In genomic region chr20:36435799-36436541, GRCh38 we compare ENCODE assay signal across 1 cellular context.
TF ChIP-seq lines count a peak whose summit lies in the region.

No MANE protein-coding gene starts in this region.

TF ChIP-seq in K562, 482 proteins besides CTCF, POLR2A, EP300 and RAD21 (continued from another document and continues in another):
- no peak for TF ChIP-seq CEBPG (CRISPR knock-in tag; IDR thresholded peaks at IDR 0.05)
- TF ChIP-seq CEBPG (tag; conservative IDR thresholded peaks at IDR 0.05 in 1 of 2, IDR thresholded peaks at IDR 0.05 in 1 of 2) = no peak
- peak; percentile 82 for TF ChIP-seq MEIS2 (IDR thresholded peaks at IDR 0.05; ENCODE audit: partially characterized antibody)
- TF ChIP-seq, protein P1, sequence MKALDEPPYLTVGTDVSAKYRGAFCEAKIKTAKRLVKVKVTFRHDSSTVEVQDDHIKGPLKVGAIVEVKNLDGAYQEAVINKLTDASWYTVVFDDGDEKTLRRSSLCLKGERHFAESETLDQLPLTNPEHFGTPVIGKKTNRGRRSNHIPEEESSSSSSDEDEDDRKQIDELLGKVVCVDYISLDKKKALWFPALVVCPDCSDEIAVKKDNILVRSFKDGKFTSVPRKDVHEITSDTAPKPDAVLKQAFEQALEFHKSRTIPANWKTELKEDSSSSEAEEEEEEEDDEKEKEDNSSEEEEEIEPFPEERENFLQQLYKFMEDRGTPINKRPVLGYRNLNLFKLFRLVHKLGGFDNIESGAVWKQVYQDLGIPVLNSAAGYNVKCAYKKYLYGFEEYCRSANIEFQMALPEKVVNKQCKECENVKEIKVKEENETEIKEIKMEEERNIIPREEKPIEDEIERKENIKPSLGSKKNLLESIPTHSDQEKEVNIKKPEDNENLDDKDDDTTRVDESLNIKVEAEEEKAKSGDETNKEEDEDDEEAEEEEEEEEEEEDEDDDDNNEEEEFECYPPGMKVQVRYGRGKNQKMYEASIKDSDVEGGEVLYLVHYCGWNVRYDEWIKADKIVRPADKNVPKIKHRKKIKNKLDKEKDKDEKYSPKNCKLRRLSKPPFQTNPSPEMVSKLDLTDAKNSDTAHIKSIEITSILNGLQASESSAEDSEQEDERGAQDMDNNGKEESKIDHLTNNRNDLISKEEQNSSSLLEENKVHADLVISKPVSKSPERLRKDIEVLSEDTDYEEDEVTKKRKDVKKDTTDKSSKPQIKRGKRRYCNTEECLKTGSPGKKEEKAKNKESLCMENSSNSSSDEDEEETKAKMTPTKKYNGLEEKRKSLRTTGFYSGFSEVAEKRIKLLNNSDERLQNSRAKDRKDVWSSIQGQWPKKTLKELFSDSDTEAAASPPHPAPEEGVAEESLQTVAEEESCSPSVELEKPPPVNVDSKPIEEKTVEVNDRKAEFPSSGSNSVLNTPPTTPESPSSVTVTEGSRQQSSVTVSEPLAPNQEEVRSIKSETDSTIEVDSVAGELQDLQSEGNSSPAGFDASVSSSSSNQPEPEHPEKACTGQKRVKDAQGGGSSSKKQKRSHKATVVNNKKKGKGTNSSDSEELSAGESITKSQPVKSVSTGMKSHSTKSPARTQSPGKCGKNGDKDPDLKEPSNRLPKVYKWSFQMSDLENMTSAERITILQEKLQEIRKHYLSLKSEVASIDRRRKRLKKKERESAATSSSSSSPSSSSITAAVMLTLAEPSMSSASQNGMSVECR (CRISPR knock-in tag; IDR thresholded peaks at IDR 0.05) = no peak
- TF ChIP-seq BRD9 (IDR thresholded peaks at IDR 0.05; ENCODE audit: low read depth, partially characterized antibody) = no peak
- TF ChIP-seq MYBL2 (IDR thresholded peaks at IDR 0.05; ENCODE audit: low read depth) = no peak
- no peak for TF ChIP-seq MYBL2 (CRISPR knock-in tag; IDR thresholded peaks at IDR 0.05; ENCODE audit: borderline replicate concordance)
- no peak for TF ChIP-seq USF1 (CRISPR knock-in tag; IDR thresholded peaks at IDR 0.05)
- TF ChIP-seq, protein P2, sequence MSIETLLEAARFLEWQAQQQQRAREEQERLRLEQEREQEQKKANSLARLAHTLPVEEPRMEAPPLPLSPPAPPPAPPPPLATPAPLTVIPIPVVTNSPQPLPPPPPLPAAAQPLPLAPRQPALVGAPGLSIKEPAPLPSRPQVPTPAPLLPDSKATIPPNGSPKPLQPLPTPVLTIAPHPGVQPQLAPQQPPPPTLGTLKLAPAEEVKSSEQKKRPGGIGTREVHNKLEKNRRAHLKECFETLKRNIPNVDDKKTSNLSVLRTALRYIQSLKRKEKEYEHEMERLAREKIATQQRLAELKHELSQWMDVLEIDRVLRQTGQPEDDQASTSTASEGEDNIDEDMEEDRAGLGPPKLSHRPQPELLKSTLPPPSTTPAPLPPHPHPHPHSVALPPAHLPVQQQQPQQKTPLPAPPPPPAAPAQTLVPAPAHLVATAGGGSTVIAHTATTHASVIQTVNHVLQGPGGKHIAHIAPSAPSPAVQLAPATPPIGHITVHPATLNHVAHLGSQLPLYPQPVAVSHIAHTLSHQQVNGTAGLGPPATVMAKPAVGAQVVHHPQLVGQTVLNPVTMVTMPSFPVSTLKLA (conservative IDR thresholded peaks at IDR 0.05) = peak in 1 of 2 experiments; percentile 21; a peak in 1 of 4 replicates
- no peak for TF ChIP-seq TAF1 (IDR thresholded peaks at IDR 0.05; ENCODE audit: control insufficient read depth, extremely low read depth, insufficient read depth, low read length, severe bottlenecking)
- peak; percentile 55 for TF ChIP-seq JUND (IDR thresholded peaks at IDR 0.05; ENCODE audit: borderline replicate concordance, low read depth, low read length)
- TF ChIP-seq JUND (tag; IDR thresholded peaks at IDR 0.05; ENCODE audit: borderline replicate concordance, low read depth, low read length) = no peak
- TF ChIP-seq L3MBTL2 (IDR thresholded peaks at IDR 0.05) = peak; percentile 98
- no peak for TF ChIP-seq ESRRA (IDR thresholded peaks at IDR 0.05; ENCODE audit: borderline replicate concordance, low read depth)
- peak; percentile 70 for TF ChIP-seq CREM (IDR thresholded peaks at IDR 0.05; ENCODE audit: low read depth)
- TF ChIP-seq HNRNPL (IDR thresholded peaks at IDR 0.05; ENCODE audit: low read depth, low read length) = no peak
- TF ChIP-seq ZNF311 (CRISPR knock-in tag; IDR thresholded peaks at IDR 0.05) = no peak
- TF ChIP-seq MGA (IDR thresholded peaks at IDR 0.05) = peak; percentile 95
- TF ChIP-seq, protein P3, sequence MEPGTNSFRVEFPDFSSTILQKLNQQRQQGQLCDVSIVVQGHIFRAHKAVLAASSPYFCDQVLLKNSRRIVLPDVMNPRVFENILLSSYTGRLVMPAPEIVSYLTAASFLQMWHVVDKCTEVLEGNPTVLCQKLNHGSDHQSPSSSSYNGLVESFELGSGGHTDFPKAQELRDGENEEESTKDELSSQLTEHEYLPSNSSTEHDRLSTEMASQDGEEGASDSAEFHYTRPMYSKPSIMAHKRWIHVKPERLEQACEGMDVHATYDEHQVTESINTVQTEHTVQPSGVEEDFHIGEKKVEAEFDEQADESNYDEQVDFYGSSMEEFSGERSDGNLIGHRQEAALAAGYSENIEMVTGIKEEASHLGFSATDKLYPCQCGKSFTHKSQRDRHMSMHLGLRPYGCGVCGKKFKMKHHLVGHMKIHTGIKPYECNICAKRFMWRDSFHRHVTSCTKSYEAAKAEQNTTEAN (CRISPR knock-in tag; IDR thresholded peaks at IDR 0.05) = 0 out of 2 replicates have a peak, but pooled peaks have one; percentile 24
- TF ChIP-seq EGR1 (conservative IDR thresholded peaks at IDR 0.05) = peak; percentile 77
- TF ChIP-seq HMGN3 (IDR thresholded peaks at IDR 0.05; ENCODE audit: borderline replicate concordance, extremely low read depth, insufficient read length, low read depth, low read length) = peak; percentile 77
- TF ChIP-seq PCBP2 (IDR thresholded peaks at IDR 0.05; ENCODE audit: low read depth, low read length, poor library complexity, severe bottlenecking) = no peak
- TF ChIP-seq ELF2 (CRISPR knock-in tag; IDR thresholded peaks at IDR 0.05) = no peak
- TF ChIP-seq ZNF699 (CRISPR knock-in tag; IDR thresholded peaks at IDR 0.05; ENCODE audit: insufficient replicate concordance) = no peak
- no peak for TF ChIP-seq TCFL5 (CRISPR knock-in tag; conservative IDR thresholded peaks at IDR 0.05)
- no peak for TF ChIP-seq SMARCE1 (IDR thresholded peaks at IDR 0.05)
- no peak for TF ChIP-seq ZBTB33 (CRISPR knock-in tag; IDR thresholded peaks at IDR 0.05)
- no peak for TF ChIP-seq CBFA2T2 (conservative IDR thresholded peaks at IDR 0.05)
- no peak for TF ChIP-seq NFATC3 (IDR thresholded peaks at IDR 0.05)
- TF ChIP-seq ZNF696 (CRISPR knock-in tag; conservative IDR thresholded peaks at IDR 0.05) = no peak
- TF ChIP-seq SMAD2 (IDR thresholded peaks at IDR 0.05; ENCODE audit: low read depth, low read length) = no peak
- peak; percentile 39; the same call in 1 of the 2 replicates for TF ChIP-seq CREB3L1 (IDR thresholded peaks at IDR 0.05; ENCODE audit: borderline replicate concordance, low read depth)
- TF ChIP-seq KHSRP (IDR thresholded peaks at IDR 0.05) = no peak
- no peak for TF ChIP-seq ZC3H8 (IDR thresholded peaks at IDR 0.05)
- peak; percentile 92 for TF ChIP-seq CXXC5 (CRISPR knock-in tag; IDR thresholded peaks at IDR 0.05)
- TF ChIP-seq SIN3A (IDR thresholded peaks at IDR 0.05; ENCODE audit: borderline replicate concordance in 2 of 2, control insufficient read depth in 1 of 2, low read depth in 2 of 2, low read length in 2 of 2) = no peak
- 0 out of 2 replicates have a peak, but pooled peaks have one; percentile 13 for TF ChIP-seq FOXP1 (CRISPR knock-in tag; IDR thresholded peaks at IDR 0.05)
- TF ChIP-seq ZNF551 (CRISPR knock-in tag; IDR thresholded peaks at IDR 0.05) = no peak
- TF ChIP-seq CTBP1 (IDR thresholded peaks at IDR 0.05; ENCODE audit: borderline replicate concordance) = peak; percentile 78
